ENCODE assay signal across 2 cellular contexts in the genomic region with DNA sequence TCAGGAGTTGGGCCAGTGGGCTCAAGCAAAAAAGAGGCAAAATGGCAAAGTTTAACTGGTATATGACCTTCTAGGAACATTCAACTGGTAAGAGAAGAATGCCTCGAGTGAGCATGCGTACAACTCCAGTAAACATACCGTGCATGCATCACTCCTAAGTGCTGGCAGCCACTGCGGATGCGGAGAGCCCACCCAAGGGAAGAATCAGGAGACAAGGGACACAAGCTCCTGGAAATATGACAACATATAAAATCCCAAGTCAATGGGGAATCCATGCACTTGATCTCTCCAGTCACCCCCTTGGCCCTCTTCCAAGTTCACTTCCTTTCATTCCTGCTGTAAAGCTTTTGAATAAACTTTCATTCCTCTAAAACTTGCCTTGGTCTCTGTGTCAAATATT.
TF ChIP-seq lines count a peak whose summit lies in the region.

No MANE protein-coding gene starts in this region.

TF ChIP-seq in IMR-90, 13 proteins besides CTCF, POLR2A, EP300 and RAD21:
- TF ChIP-seq, protein P1, sequence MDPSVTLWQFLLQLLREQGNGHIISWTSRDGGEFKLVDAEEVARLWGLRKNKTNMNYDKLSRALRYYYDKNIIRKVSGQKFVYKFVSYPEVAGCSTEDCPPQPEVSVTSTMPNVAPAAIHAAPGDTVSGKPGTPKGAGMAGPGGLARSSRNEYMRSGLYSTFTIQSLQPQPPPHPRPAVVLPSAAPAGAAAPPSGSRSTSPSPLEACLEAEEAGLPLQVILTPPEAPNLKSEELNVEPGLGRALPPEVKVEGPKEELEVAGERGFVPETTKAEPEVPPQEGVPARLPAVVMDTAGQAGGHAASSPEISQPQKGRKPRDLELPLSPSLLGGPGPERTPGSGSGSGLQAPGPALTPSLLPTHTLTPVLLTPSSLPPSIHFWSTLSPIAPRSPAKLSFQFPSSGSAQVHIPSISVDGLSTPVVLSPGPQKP (IDR thresholded peaks at IDR 0.05; ENCODE audit: borderline replicate concordance, low read depth, low read length): no peak
- no peak for TF ChIP-seq NFE2L2 (IDR thresholded peaks at IDR 0.05; ENCODE audit: low read depth, low read length)
- no peak for TF ChIP-seq RCOR1 (IDR thresholded peaks at IDR 0.05; ENCODE audit: insufficient replicate concordance, low read length)
- TF ChIP-seq, protein P2, sequence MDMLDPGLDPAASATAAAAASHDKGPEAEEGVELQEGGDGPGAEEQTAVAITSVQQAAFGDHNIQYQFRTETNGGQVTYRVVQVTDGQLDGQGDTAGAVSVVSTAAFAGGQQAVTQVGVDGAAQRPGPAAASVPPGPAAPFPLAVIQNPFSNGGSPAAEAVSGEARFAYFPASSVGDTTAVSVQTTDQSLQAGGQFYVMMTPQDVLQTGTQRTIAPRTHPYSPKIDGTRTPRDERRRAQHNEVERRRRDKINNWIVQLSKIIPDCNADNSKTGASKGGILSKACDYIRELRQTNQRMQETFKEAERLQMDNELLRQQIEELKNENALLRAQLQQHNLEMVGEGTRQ (IDR thresholded peaks at IDR 0.05; ENCODE audit: low read depth, low read length): no peak
- no peak for TF ChIP-seq CHD1 (IDR thresholded peaks at IDR 0.05; ENCODE audit: low read depth, low read length)
- no peak for TF ChIP-seq BHLHE40 (IDR thresholded peaks at IDR 0.05; ENCODE audit: low read depth, low read length)
- no peak for TF ChIP-seq FOS (IDR thresholded peaks at IDR 0.05; ENCODE audit: low read depth, low read length)
- no peak for TF ChIP-seq SMC3 (IDR thresholded peaks at IDR 0.05; ENCODE audit: low read depth, low read length)
- no peak for TF ChIP-seq MAFK (IDR thresholded peaks at IDR 0.05; ENCODE audit: low read depth, low read length)
- TF ChIP-seq MXI1 (IDR thresholded peaks at IDR 0.05; ENCODE audit: borderline replicate concordance, low read depth, low read length): no peak
- TF ChIP-seq MAZ (IDR thresholded peaks at IDR 0.05; ENCODE audit: borderline replicate concordance, low read depth, low read length): no peak

TF ChIP-seq in GM12878, 131 proteins besides CTCF, POLR2A, EP300 and RAD21:
- TF ChIP-seq HDAC6 (IDR thresholded peaks at IDR 0.05; ENCODE audit: unreplicated experiment) (no peak), RCOR1 (conservative IDR thresholded peaks at IDR 0.05; ENCODE audit: low read depth, low read length) (no peak), NR2C2 (IDR thresholded peaks at IDR 0.05; ENCODE audit: borderline replicate concordance, control insufficient read depth, insufficient read length, low read depth) (no peak), ZNF217 (IDR thresholded peaks at IDR 0.05) (no peak), LARP7 (IDR thresholded peaks at IDR 0.05) (no peak), GABPA (IDR thresholded peaks at IDR 0.05; ENCODE audit: low read depth) (no peak), JUND (IDR thresholded peaks at IDR 0.05; ENCODE audit: low read depth, low read length) (no peak), MEF2B (IDR thresholded peaks at IDR 0.05; ENCODE audit: partially characterized antibody, poor library complexity, severe bottlenecking) (no peak), ASH2L (IDR thresholded peaks at IDR 0.05; ENCODE audit: borderline replicate concordance, low read depth) (no peak), RELA (IDR thresholded peaks at IDR 0.05; ENCODE audit: borderline replicate concordance, partially characterized antibody) (no peak), FOXM1 (IDR thresholded peaks at IDR 0.05; ENCODE audit: low read depth, low read length) (no peak), PAX5 (IDR thresholded peaks at IDR 0.05; ENCODE audit: borderline replicate concordance, low read depth, low read length) (no peak), CHD2 (IDR thresholded peaks at IDR 0.05; ENCODE audit: borderline replicate concordance, low read depth, low read length) (no peak), POU2F2 (IDR thresholded peaks at IDR 0.05; ENCODE audit: borderline replicate concordance, low read depth, low read length) (no peak)
- TF ChIP-seq, protein P3, sequence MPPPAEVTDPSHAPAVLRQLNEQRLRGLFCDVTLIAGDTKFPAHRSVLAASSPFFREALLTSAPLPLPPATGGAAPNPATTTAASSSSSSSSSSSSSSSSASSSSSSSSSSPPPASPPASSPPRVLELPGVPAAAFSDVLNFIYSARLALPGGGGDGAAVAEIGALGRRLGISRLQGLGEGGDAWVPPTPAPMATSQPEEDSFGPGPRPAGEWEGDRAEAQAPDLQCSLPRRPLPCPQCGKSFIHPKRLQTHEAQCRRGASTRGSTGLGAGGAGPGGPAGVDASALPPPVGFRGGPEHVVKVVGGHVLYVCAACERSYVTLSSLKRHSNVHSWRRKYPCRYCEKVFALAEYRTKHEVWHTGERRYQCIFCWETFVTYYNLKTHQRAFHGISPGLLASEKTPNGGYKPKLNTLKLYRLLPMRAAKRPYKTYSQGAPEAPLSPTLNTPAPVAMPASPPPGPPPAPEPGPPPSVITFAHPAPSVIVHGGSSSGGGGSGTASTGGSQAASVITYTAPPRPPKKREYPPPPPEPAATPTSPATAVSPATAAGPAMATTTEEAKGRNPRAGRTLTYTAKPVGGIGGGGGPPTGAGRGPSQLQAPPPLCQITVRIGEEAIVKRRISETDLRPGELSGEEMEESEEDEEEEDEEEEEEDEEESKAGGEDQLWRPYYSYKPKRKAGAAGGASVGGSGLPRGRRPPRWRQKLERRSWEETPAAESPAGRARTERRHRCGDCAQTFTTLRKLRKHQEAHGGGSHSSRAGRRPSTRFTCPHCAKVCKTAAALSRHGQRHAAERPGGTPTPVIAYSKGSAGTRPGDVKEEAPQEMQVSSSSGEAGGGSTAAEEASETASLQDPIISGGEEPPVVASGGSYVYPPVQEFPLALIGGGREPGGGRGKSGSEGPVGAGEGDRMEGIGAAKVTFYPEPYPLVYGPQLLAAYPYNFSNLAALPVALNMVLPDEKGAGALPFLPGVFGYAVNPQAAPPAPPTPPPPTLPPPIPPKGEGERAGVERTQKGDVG (CRISPR knock-in tag; IDR thresholded peaks at IDR 0.05): no peak
- TF ChIP-seq, protein P4, sequence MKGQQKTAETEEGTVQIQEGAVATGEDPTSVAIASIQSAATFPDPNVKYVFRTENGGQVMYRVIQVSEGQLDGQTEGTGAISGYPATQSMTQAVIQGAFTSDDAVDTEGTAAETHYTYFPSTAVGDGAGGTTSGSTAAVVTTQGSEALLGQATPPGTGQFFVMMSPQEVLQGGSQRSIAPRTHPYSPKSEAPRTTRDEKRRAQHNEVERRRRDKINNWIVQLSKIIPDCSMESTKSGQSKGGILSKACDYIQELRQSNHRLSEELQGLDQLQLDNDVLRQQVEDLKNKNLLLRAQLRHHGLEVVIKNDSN (IDR thresholded peaks at IDR 0.05; ENCODE audit: borderline replicate concordance, extremely low read length, insufficient read depth, low read depth, low read length): no peak
